6 cellular contexts compared by ENCODE assay signal in the genomic region with DNA sequence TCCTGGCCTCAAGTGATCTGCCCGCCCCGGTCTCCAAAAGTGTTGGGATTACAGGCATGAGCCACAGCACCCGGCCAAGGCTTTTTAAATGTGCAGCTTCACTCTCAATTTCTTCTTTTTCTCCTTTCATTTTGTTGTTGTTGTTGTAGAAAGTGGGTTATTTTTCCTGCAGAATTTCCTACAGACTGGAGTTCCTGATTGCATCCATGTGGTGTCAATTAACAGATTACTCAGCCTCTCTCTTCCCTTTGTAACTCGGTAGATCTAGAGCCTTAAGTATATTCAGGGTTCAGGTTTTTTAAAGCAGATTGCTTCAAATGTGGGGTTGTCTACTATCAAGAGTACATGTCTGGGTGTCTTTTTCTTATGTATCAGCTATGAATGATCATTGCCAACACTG. TPM values are rescaled to one million over a fixed set of nuclear protein-coding genes. Genes with fewer than 3 reads are reported as not detected.
"Had no signal": no experiment of that assay in that cellular context is flagged by ENCODE, and none has a peak within 500 bp of the region (broad histone marks: within the 10 kb centered on the region; RNA-seq: fewer than 3 reads in every experiment).

No MANE protein-coding gene starts in this region.

RNA-seq across cellular contexts. Expression of gene S100A7, which starts 11.6 kb away (rescaled TPM):
- total RNA-seq: M059J, PC-3, Peyer's patch, Right ventricle myocardium superior, SJSA1 had no signal
- polyA plus RNA-seq: SK-N-SH had no signal

RNA-seq across cellular contexts. Expression of gene S100A7A, which starts 32.5 kb away (rescaled TPM):
- total RNA-seq: M059J, PC-3, Peyer's patch, Right ventricle myocardium superior, SJSA1 had no signal
- polyA plus RNA-seq: SK-N-SH had no signal

RNA-seq across cellular contexts. Expression of gene S100A8, which starts 58.0 kb away (rescaled TPM):
- total RNA-seq: SJSA1 had no signal
- polyA plus RNA-seq: SK-N-SH had no signal
